Comparison of ENCODE assay signal across 10 cellular contexts in genomic region chr14:68949236-68949965, GRCh38. TPM values are rescaled to one million over a fixed set of nuclear protein-coding genes. Genes with fewer than 3 reads are reported as not detected.
DNase-seq lines count a peak whose midpoint lies in the region; ATAC-seq and TF ChIP-seq lines count a peak whose summit lies in the region.
"Had no signal": no experiment of that assay in that cellular context is flagged by ENCODE, and none has a peak within 500 bp of the region (broad histone marks: within the 10 kb centered on the region; RNA-seq: fewer than 3 reads in every experiment).

No MANE protein-coding gene starts in this region.

- no peak for ATAC-seq in CD8-positive, alpha-beta T cell
- no peak for ATAC-seq in activated T-helper 17 cell treated with anti-CD3 and anti-CD28 coated beads, Interleukin-2, amount 50 U/mL, for 72 hours (replicated peaks)
- ATAC-seq in HG02642 (IDR thresholded peaks at IDR 0.05; ENCODE audit: poor library complexity, unreplicated experiment), result no peak

- POLR2A ChIA-PET in CD8-positive, alpha-beta T cell (lab: Charles Lee), result interaction anchor here (1.0 to 2.4 kb wide), 8 partner anchors 10 to 37 kb away, joined by 3 to 12 read pairs (median 7); no protein-coding TSS in a partner anchor

- H3K4me3 ChIP-seq in CD8-positive, alpha-beta T cell (ENCODE audit: low read depth, low read length), result peak overlapping the region; percentile 1
- H3K4me3 ChIP-seq in right atrium auricular region (no peak overlapping the region), skeletal muscle tissue (ENCODE audit: low read length in 3 of 3) (no peak overlapping the region)

- CTCF ChIA-PET in CD8-positive, alpha-beta T cell (lab: Charles Lee), result interaction anchor here (0.8 to 2.7 kb wide), 14 partner anchors 9 to 158 kb away, joined by 3 to 11 read pairs (median 5); no protein-coding TSS in a partner anchor

- no peaks in the 10 kb centered on the region for H3K27me3 Mint-ChIP-seq in CD8-positive, alpha-beta T cell (ENCODE audit: low read depth)
- H3K27me3 Mint-ChIP-seq in activated T-helper 17 cell treated with anti-CD3 and anti-CD28 coated beads, Interleukin-2, amount 50 U/mL, for 72 hours, result no peaks in the 10 kb centered on the region

- H3K4me1 ChIP-seq in CD8-positive, alpha-beta T cell (ENCODE audit: insufficient read depth, low read length), result peaks cover 95% of the 10 kb centered on the region
- peaks cover 0 to 100% of the 10 kb centered on the region in 2 donors for H3K4me1 ChIP-seq in right atrium auricular region
- peaks cover 57 to 76% (median 62%) of the 10 kb centered on the region in 3 donors for H3K4me1 ChIP-seq in skeletal muscle tissue (ENCODE audit: control insufficient read depth in 3 of 3, insufficient read depth in 3 of 3, low read length in 3 of 3)

- H3K27me3 ChIP-seq in CD8-positive, alpha-beta T cell (ENCODE audit: insufficient read depth, low read length), result no peaks in the 10 kb centered on the region
- H3K27me3 ChIP-seq in right atrium auricular region (no peaks in the 10 kb centered on the region), skeletal muscle tissue (ENCODE audit: control insufficient read depth in 3 of 3, insufficient read depth in 3 of 3, low read length in 3 of 3) (no peaks in the 10 kb centered on the region)

- TF ChIP-seq CTCF in CD8-positive, alpha-beta T cell (IDR thresholded peaks at IDR 0.05), result no peak
- no peak for TF ChIP-seq CTCF in right atrium auricular region (IDR thresholded peaks at IDR 0.05)

- intact Hi-C loops in CD8-positive, alpha-beta T cell (cut with DNase I, micrococcal nuclease), result loop anchor here (2.0 kb wide), 3 partner anchors 15 to 29 kb away; partner anchors contain the start of gene ACTN1 (in 1 of the 2)

- H3K9me3 ChIP-seq in CD8-positive, alpha-beta T cell (ENCODE audit: low read length), result no peaks in the 10 kb centered on the region
- H3K9me3 ChIP-seq in right atrium auricular region (no peaks in the 10 kb centered on the region), skeletal muscle tissue (ENCODE audit: control insufficient read depth in 3 of 3, low read length in 3 of 3) (no peaks in the 10 kb centered on the region)

- peak overlapping the region; percentile 7 for H3K27ac ChIP-seq in CD8-positive, alpha-beta T cell (ENCODE audit: low read depth, low read length)
- peak overlapping the region; percentile 72 to 92 for H3K27ac ChIP-seq in right atrium auricular region
- H3K27ac ChIP-seq in skeletal muscle tissue (ENCODE audit: low read depth, low read length), result peak overlapping the region; percentile 54

- peak overlapping the region; percentile 97 for H3K27ac Mint-ChIP-seq in CD8-positive, alpha-beta T cell
- H3K27ac Mint-ChIP-seq in activated T-helper 17 cell treated with anti-CD3 and anti-CD28 coated beads, Interleukin-2, amount 50 U/mL, for 72 hours, result peak overlapping the region; percentile 13

- H3K9ac ChIP-seq in skeletal muscle tissue (ENCODE audit: low read depth in 1 of 3, low read length in 3 of 3), result peak overlapping the region in 1 of 3 donors; percentile 25

- no peak for DNase-seq in CD8-positive, alpha-beta T cell
- DNase-seq in right atrium auricular region (ENCODE audit: low spot score), result no peak
- no peak for DNase-seq in NCI-H526 treated with DMSO at 0.1 percent for 48 hours (lab: John Stamatoyannopoulos, UW)
- DNase-seq in RKO (ENCODE audit: low spot score), result no peak
- DNase-seq in DMS53 treated with DMSO at 0.1 percent for 48 hours (lab: John Stamatoyannopoulos, UW; ENCODE audit: unreplicated experiment), result no peak
- DNase-seq: activated CD4-positive, CD25-positive, alpha-beta regulatory T cell; activated gamma-delta T cell treated with Interleukin-2 at 50 U/mL for 16 hours had no signal

- H3K36me3 Mint-ChIP-seq in CD8-positive, alpha-beta T cell, result peaks cover 11% of the 10 kb centered on the region
- H3K36me3 Mint-ChIP-seq in activated T-helper 17 cell treated with anti-CD3 and anti-CD28 coated beads, Interleukin-2, amount 50 U/mL, for 72 hours (ENCODE audit: low read depth), result no peaks in the 10 kb centered on the region

- no peaks in the 10 kb centered on the region for H3K36me3 ChIP-seq in CD8-positive, alpha-beta T cell (ENCODE audit: insufficient read depth, low read length)
- H3K36me3 ChIP-seq in right atrium auricular region (no peaks in the 10 kb centered on the region), skeletal muscle tissue (ENCODE audit: control insufficient read depth in 3 of 3, insufficient read depth in 3 of 3, low read length in 3 of 3) (no peaks in the 10 kb centered on the region)

- peak overlapping the region; percentile 46 for H3K4me3 Mint-ChIP-seq in CD8-positive, alpha-beta T cell
- H3K4me3 Mint-ChIP-seq in activated T-helper 17 cell treated with anti-CD3 and anti-CD28 coated beads, Interleukin-2, amount 50 U/mL, for 72 hours, result no peak overlapping the region

- H3K9me3 Mint-ChIP-seq in CD8-positive, alpha-beta T cell, result no peaks in the 10 kb centered on the region
- no peaks in the 10 kb centered on the region for H3K9me3 Mint-ChIP-seq in activated T-helper 17 cell treated with anti-CD3 and anti-CD28 coated beads, Interleukin-2, amount 50 U/mL, for 72 hours

- peaks cover 86% of the 10 kb centered on the region for H3K4me1 Mint-ChIP-seq in CD8-positive, alpha-beta T cell (ENCODE audit: low read depth)
- peaks cover 20% of the 10 kb centered on the region for H3K4me1 Mint-ChIP-seq in activated T-helper 17 cell treated with anti-CD3 and anti-CD28 coated beads, Interleukin-2, amount 50 U/mL, for 72 hours

RNA-seq across cellular contexts. Expression of gene ACTN1, which starts 29.7 kb away (rescaled TPM):
- total RNA-seq in CD8-positive, alpha-beta T cell, result 100 to 1,000 TPM; 153 to 161 TPM
- total RNA-seq in activated T-helper 17 cell treated with anti-CD3 and anti-CD28 coated beads, Interleukin-2, amount 50 U/mL, for 72 hours, result 10 to 100 TPM; 38.3 to 54.1 TPM
- total RNA-seq in right atrium auricular region, result 100 to 1,000 TPM; 170 to 316 TPM
- total RNA-seq in skeletal muscle tissue, result 44.9 TPM

Comparison
In these comparisons a context has a peak if more than half of its experiments do, and no peak if none do; other contexts are left out.
1. H3K27ac ChIP-seq: peak in every context shown above with its lines; median percentile 82 in right atrium auricular region; 54 in skeletal muscle tissue; 7 in CD8-positive, alpha-beta T cell.